Comparison of ENCODE assay signal across 7 cellular contexts in the genomic region with DNA sequence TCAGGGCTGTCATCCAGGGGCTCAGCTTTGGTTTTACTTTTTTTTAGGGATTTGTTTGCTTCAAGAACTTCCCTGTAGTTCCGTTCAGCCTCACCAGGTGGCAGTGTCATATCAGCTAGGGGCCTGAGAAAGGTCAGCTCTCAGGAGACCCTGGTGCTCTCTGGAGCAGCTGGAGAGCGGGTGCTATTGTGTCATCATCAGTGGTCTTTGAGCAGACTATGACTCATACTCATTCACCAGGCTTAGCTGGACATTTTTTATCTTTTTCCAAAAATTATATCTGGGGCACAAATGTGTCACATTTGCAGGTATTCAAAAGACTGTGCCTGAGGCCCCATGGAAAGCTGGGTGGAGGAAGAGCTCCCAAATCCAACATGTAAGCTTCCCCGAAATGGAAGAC. TPM values are rescaled to one million over a fixed set of nuclear protein-coding genes. Genes with fewer than 3 reads are reported as not detected.
DNase-seq lines count a peak whose midpoint lies in the region; ATAC-seq and TF ChIP-seq lines count a peak whose summit lies in the region.

No MANE protein-coding gene starts in this region.

- BruUV-seq in HCT116 (replicated peaks; lab: Mats Ljungman, UMichigan) = no TSS peak

- no peak overlapping the region for H3K4me2 ChIP-seq in HCT116 (ENCODE audit: low read length)

- H3K36me3 ChIP-seq in HCT116 (ENCODE audit: control insufficient read depth in 1 of 2, insufficient read depth in 2 of 2, low read length in 2 of 2) (no peaks in the 10 kb centered on the region), sigmoid colon (no peaks in the 10 kb centered on the region)

- POLR2A ChIA-PET in HCT116 (lab: Charles Lee) = interaction anchor here (0.7 to 1.7 kb wide), 2 partner anchors 83 to 116 kb away, joined by 3 to 4 read pairs; no protein-coding TSS in a partner anchor

- TF ChIP-seq POLR2A in HCT116 (IDR thresholded peaks at IDR 0.05; ENCODE audit: borderline replicate concordance, extremely low read depth, insufficient read depth, insufficient read length) (no peak), sigmoid colon (IDR thresholded peaks at IDR 0.05) (no peak)

- CTCF ChIA-PET in HCT116 (lab: Charles Lee) = interaction anchor here (0.6 to 4.4 kb wide), 23 partner anchors 10 to 171 kb away, joined by 3 to 88 read pairs (median 5); partner anchors contain the start of genes FAHD2A and PROM2

- H3K27me3 ChIP-seq in HCT116 (ENCODE audit: insufficient read depth, low read length) (no peaks in the 10 kb centered on the region), sigmoid colon (no peaks in the 10 kb centered on the region)

- WGBS in sigmoid colon, 2 donors = 39 to 53% methylated on average over 3 of the region's 3 CpGs

- peak; percentile 15 for DNase-seq in DMS153 treated with DMSO at 0.1 percent for 48 hours (lab: John Stamatoyannopoulos, UW; ENCODE audit: unreplicated experiment)
- DNase-seq in HCT116 (ENCODE audit: low read depth, low spot score) = peak; percentile 66
- DNase-seq in NCI-H524 treated with DMSO at 0.1 percent for 48 hours (lab: John Stamatoyannopoulos, UW) = peak; percentile 12
- peak; percentile 77 for DNase-seq in astrocyte of the hippocampus (ENCODE audit: low read depth, low spot score)
- DNase-seq in islet precursor cell = peak; percentile 93
- peak; percentile 91 for DNase-seq in superior temporal gyrus (ENCODE audit: extremely low spot score)
- DNase-seq in sigmoid colon = no peak

- H3K9me2 ChIP-seq in HCT116 (ENCODE audit: insufficient read depth) = no peaks in the 10 kb centered on the region

- no peak for TF ChIP-seq EP300 in sigmoid colon (IDR thresholded peaks at IDR 0.05)

- no peak overlapping the region for H2AFZ ChIP-seq in HCT116 (ENCODE audit: low read depth, low read length, poor library complexity, severe bottlenecking)

- no peak overlapping the region for H3K4me3 ChIP-seq in HCT116 (replicated peaks in 1 of 2; ENCODE audit: low read depth in 1 of 2, low read length in 2 of 2)
- H3K4me3 ChIP-seq in sigmoid colon = no peak overlapping the region

- intact Hi-C loops in HCT116 (cut with micrococcal nuclease) (loop anchor here (1.0 kb wide), 1 partner anchor 84 kb away; no protein-coding TSS in a partner anchor), sigmoid colon (cut with DNase I) (no loop called here)

- H3K79me2 ChIP-seq in HCT116 (ENCODE audit: insufficient read depth, low read length) = no peaks in the 10 kb centered on the region

- no peak overlapping the region for H3K9ac ChIP-seq in HCT116 (ENCODE audit: low read length)

- H3K9me3 ChIP-seq in HCT116 (ENCODE audit: control insufficient read depth in 1 of 2, insufficient read depth in 1 of 2, low read depth in 1 of 2, low read length in 2 of 2) (no peaks in the 10 kb centered on the region), sigmoid colon (peaks cover 0 to 17% (median 5%) of the 10 kb centered on the region in 4 donors)

- no peak overlapping the region for H3K27ac ChIP-seq in HCT116 (ENCODE audit: low read depth, low read length)
- H3K27ac ChIP-seq in sigmoid colon = no peak overlapping the region

- RAD21 ChIA-PET in HCT116 (lab: Charles Lee; ENCODE audit: low non-redundant PET in 1 of 2, low total read pairs in 2 of 2, uncharacterized antibody in 2 of 2, unreplicated experiment in 2 of 2) = interaction anchor here (0.8 to 1.3 kb wide), 6 partner anchors 46 to 171 kb away, joined by 3 to 7 read pairs (median 3); partner anchors contain the start of gene FAHD2A (in 1 of the 2)

- TF ChIP-seq RAD21 in HCT116 (IDR thresholded peaks at IDR 0.05; ENCODE audit: low read depth) = peak; percentile 99

- TF ChIP-seq CTCF in HCT116 (IDR thresholded peaks at IDR 0.05 in 2 of 3, conservative IDR thresholded peaks at IDR 0.05 in 1 of 3; ENCODE audit: borderline replicate concordance in 1 of 3, insufficient read depth in 1 of 3, low read depth in 2 of 3, low read length in 2 of 3) = peak; percentile 92 to 95 (median 95)
- TF ChIP-seq CTCF in sigmoid colon (IDR thresholded peaks at IDR 0.05) = peak in 2 of 4 experiments; percentile 27

- H4K20me1 ChIP-seq in HCT116 (ENCODE audit: insufficient read depth) = no peaks in the 10 kb centered on the region

- ATAC-seq in HCT116 = peak; percentile 55

- H3K4me1 ChIP-seq in HCT116 (ENCODE audit: control insufficient read depth in 1 of 2, insufficient read depth in 2 of 2, low read length in 2 of 2) (no peaks in the 10 kb centered on the region), sigmoid colon (no peaks in the 10 kb centered on the region)

TF ChIP-seq in HCT116, 20 proteins besides CTCF, POLR2A, EP300 and RAD21:
- TF ChIP-seq SP1 (IDR thresholded peaks at IDR 0.05; ENCODE audit: low read depth) = no peak
- no peak for TF ChIP-seq YY1 (IDR thresholded peaks at IDR 0.05; ENCODE audit: extremely low read depth, insufficient replicate concordance, low read depth, low read length)
- TF ChIP-seq, protein P1, sequence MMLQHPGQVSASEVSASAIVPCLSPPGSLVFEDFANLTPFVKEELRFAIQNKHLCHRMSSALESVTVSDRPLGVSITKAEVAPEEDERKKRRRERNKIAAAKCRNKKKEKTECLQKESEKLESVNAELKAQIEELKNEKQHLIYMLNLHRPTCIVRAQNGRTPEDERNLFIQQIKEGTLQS (IDR thresholded peaks at IDR 0.05) = no peak
- no peak for TF ChIP-seq CEBPB (IDR thresholded peaks at IDR 0.05; ENCODE audit: low read depth)
- no peak for TF ChIP-seq FOSL1 (IDR thresholded peaks at IDR 0.05; ENCODE audit: low read depth)
- no peak for TF ChIP-seq TCF7L2 (IDR thresholded peaks at IDR 0.05; ENCODE audit: borderline replicate concordance, extremely low read depth, insufficient read depth, insufficient read length)
- TF ChIP-seq, protein P2, sequence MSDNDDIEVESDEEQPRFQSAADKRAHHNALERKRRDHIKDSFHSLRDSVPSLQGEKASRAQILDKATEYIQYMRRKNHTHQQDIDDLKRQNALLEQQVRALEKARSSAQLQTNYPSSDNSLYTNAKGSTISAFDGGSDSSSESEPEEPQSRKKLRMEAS (IDR thresholded peaks at IDR 0.05) = no peak
- TF ChIP-seq SRF (IDR thresholded peaks at IDR 0.05; ENCODE audit: low read depth) = no peak
- no peak for TF ChIP-seq ZFX (IDR thresholded peaks at IDR 0.05)
- no peak for TF ChIP-seq POLR2AphosphoS5 (IDR thresholded peaks at IDR 0.05; ENCODE audit: low read depth, low read length)
- TF ChIP-seq EZH2 (IDR thresholded peaks at IDR 0.05) = no peak

RNA-seq across cellular contexts. Expression of gene ZNF892, which starts 24.4 kb away (rescaled TPM):
- total RNA-seq in HCT116 (2021; ENCODE audit: unreplicated experiment) (0.27 TPM), sigmoid colon (1 to 10 TPM; 6.4 to 9.9 (median 8.6) TPM)
- 0.05 and 0.07 TPM in 2 replicates for polyA plus RNA-seq in HCT116 (2012)
- polyA plus RNA-seq in sigmoid colon = under 1 TPM in 1 of 3 donors, not detected in 2; 0.86 TPM

RNA-seq across cellular contexts. Expression of gene PROM2, which starts 42.5 kb away (rescaled TPM):
- 11.9 TPM for total RNA-seq in HCT116 (2021; ENCODE audit: unreplicated experiment)
- 10.3 and 12.2 TPM in 2 replicates for polyA plus RNA-seq in HCT116 (2012)
- 1 to 10 TPM; 1.1 to 6.1 (median 1.9) TPM for total RNA-seq in sigmoid colon
- polyA plus RNA-seq in sigmoid colon = 10 to 100 TPM in 1 of 3 donors, 1 to 10 TPM in 2; 2.4 to 24.9 (median 2.5) TPM
